ENCODE assay signal across 8 cellular contexts in genomic region chr12:117857632-117858274, GRCh38.
DNase-seq lines count a peak whose midpoint lies in the region; ATAC-seq and TF ChIP-seq lines count a peak whose summit lies in the region.

No MANE protein-coding gene starts in this region.

- no peaks in the 10 kb centered on the region for H3K9me3 ChIP-seq in SU-DHL-6 (ENCODE audit: insufficient read depth, low read length)
- no peaks in the 10 kb centered on the region for H3K9me3 ChIP-seq in ascending aorta

- peak; percentile 54 for TF ChIP-seq CTCF in SU-DHL-6 (IDR thresholded peaks at IDR 0.05; ENCODE audit: insufficient read depth, low read length, poor library complexity, severe bottlenecking)
- peak in 2 of 3 experiments; percentile 34 to 41 for TF ChIP-seq CTCF in ascending aorta (IDR thresholded peaks at IDR 0.05)

- no peak overlapping the region for H3K9ac ChIP-seq in SU-DHL-6 (ENCODE audit: low read length)

- no peaks in the 10 kb centered on the region for H3K4me1 ChIP-seq in ascending aorta

- no peaks in the 10 kb centered on the region for H3F3A ChIP-seq in SU-DHL-6 (ENCODE audit: insufficient read depth)

- H3K9me2 ChIP-seq in SU-DHL-6 (replicated peaks; ENCODE audit: insufficient read depth, low read length), result no peaks in the 10 kb centered on the region

- peak; percentile 54 for ATAC-seq in HG03354 (IDR thresholded peaks at IDR 0.05; ENCODE audit: poor library complexity, severe bottlenecking, unreplicated experiment)

- no peaks in the 10 kb centered on the region for H4K20me1 ChIP-seq in SU-DHL-6 (ENCODE audit: low read depth, low read length)

- H3K27ac ChIP-seq in SU-DHL-6 (ENCODE audit: low read depth, low read length), result no peak overlapping the region
- H3K27ac ChIP-seq in ascending aorta, result no peak overlapping the region

- intact Hi-C loops in ascending aorta (cut with DNase I), result no loop called here

- no peak overlapping the region for H2AFZ ChIP-seq in SU-DHL-6 (ENCODE audit: low read depth, low read length, severe bottlenecking)

- DNase-seq in Daoy (ENCODE audit: low read depth), result peak; percentile 57
- DNase-seq in ascending aorta (ENCODE audit: low spot score in 2 of 2), result no peak
- peak; percentile 31 for DNase-seq in kidney glomerular epithelial cell (lab: John Stamatoyannopoulos, UW)
- peak; percentile 23 to 37 for DNase-seq in stimulated activated CD8-positive, alpha-beta memory T cell treated with anti-CD3 and anti-CD28 coated beads, Interleukin-15, amount 100 ng/mL, for 48 hours (ENCODE audit: low read depth in 2 of 2)
- DNase-seq in middle frontal gyrus (ENCODE audit: extremely low spot score, low spot score), result no peak
- DNase-seq in cerebellar nuclear complex (lab: John Stamatoyannopoulos, UW), result no peak

- H3K4me3 ChIP-seq in SU-DHL-6 (ENCODE audit: insufficient read depth, low read length, poor library complexity, severe bottlenecking) (no peak overlapping the region), ascending aorta (no peak overlapping the region)

- no peaks in the 10 kb centered on the region for H3K79me2 ChIP-seq in SU-DHL-6 (ENCODE audit: insufficient read depth, low read length)

- H3K36me3 ChIP-seq in SU-DHL-6 (ENCODE audit: low read length) (no peaks in the 10 kb centered on the region), ascending aorta (no peaks in the 10 kb centered on the region)

- no peaks in the 10 kb centered on the region for H3K27me3 ChIP-seq in SU-DHL-6 (ENCODE audit: low read length)
- H3K27me3 ChIP-seq in ascending aorta, result no peaks in the 10 kb centered on the region

- H3K4me2 ChIP-seq in SU-DHL-6 (ENCODE audit: low read depth, low read length, poor library complexity, severe bottlenecking), result no peak overlapping the region

Comparison
In these comparisons a context has a peak if more than half of its experiments do, and no peak if none do; other contexts are left out.
1. DNase-seq: peak in Daoy (single experiment), kidney glomerular epithelial cell (single experiment) and stimulated activated CD8-positive, alpha-beta memory T cell treated with anti-CD3 and anti-CD28 coated beads, Interleukin-15, amount 100 ng/mL, for 48 hours (2 of 2); none in ascending aorta (0 of 2), middle frontal gyrus (single experiment) and cerebellar nuclear complex (0 of 2).